28 cellular contexts compared by ENCODE assay signal in genomic region chr15:67738056-67738455, GRCh38.
"Had no signal": no experiment of that assay in that cellular context is flagged by ENCODE, and none has a peak within 500 bp of the region (broad histone marks: within the 10 kb centered on the region; RNA-seq: fewer than 3 reads in every experiment).

No MANE protein-coding gene starts in this region.

- ATAC-seq: naive thymus-derived CD4-positive, alpha-beta T cell; psoas muscle; right cardiac atrium; stimulated activated effector memory CD8-positive, alpha-beta T cell treated with anti-CD3 and anti-CD28 coated beads, Interleukin-12 subunit alpha, Interleukin-12 subunit beta, amount 100 ng/mL, for 72 hours; stimulated activated naive B cell treated with anti-CD40 and anti-IgM and Interleukin-4, amounts not matched to agents 10 μg/mL and 1 μg/mL and 100 μg/mL, for 72 hours; upper lobe of right lung had no signal

- FAIRE-seq: small intestine had no signal

- H2AFZ ChIP-seq: neural progenitor cell, parathyroid adenoma had no signal

- H3K9ac ChIP-seq: neural progenitor cell, parathyroid adenoma had no signal

- DNase-seq: naive thymus-derived CD4-positive, alpha-beta T cell; natural killer cell; occipital lobe; ovary; posterior cingulate gyrus; psoas muscle; right cardiac atrium; right lobe of liver; sigmoid colon; small intestine; stimulated activated CD4-positive, alpha-beta T cell treated with anti-CD3 and anti-CD28 coated beads, Interleukin-15, amount 100 ng/mL, for 24 hours; stimulated activated CD4-positive, alpha-beta T cell treated with anti-CD3 and anti-CD28 coated beads, Interleukin-2, amount 100 ng/mL, for 24 hours; stimulated activated CD4-positive, alpha-beta T cell treated with anti-CD3 and anti-CD28 coated beads, Interleukin-2, amount 100 ng/mL, for 48 hours; stimulated activated CD4-positive, alpha-beta T cell treated with anti-CD3 and anti-CD28 coated beads, Interleukin-4, amount 100 ng/mL, for 24 hours; stimulated activated naive B cell treated with anti-CD40 and anti-IgM and Interleukin-4, amounts not matched to agents 10 μg/mL and 1 μg/mL and 100 μg/mL, for 72 hours; stimulated activated naive CD4-positive, alpha-beta T cell treated with Interleukin-2 at 50 U/mL for 16 hours; stomach; trophoblast cell; upper lobe of right lung; uterus had no signal

- H3K36me3 Mint-ChIP-seq: natural killer cell; stimulated activated effector memory CD8-positive, alpha-beta T cell treated with anti-CD3 and anti-CD28 coated beads, Interleukin-12 subunit alpha, Interleukin-12 subunit beta, amount 100 ng/mL, for 72 hours had no signal

- H3K79me2 ChIP-seq: parathyroid adenoma had no signal

- H3K9me3 ChIP-seq: ovary, psoas muscle, right lobe of liver, sigmoid colon, stomach, thoracic aorta, tibial nerve, upper lobe of right lung, uterus had no signal

- H3K4me3 ChIP-seq: neural progenitor cell, ovary, psoas muscle, right lobe of liver, sigmoid colon, stomach, thoracic aorta, tibial nerve, upper lobe of right lung, uterus had no signal

- H3K4me2 ChIP-seq: neural progenitor cell had no signal

- H3K9me3 Mint-ChIP-seq: naive thymus-derived CD4-positive, alpha-beta T cell; natural killer cell; nephron; neural progenitor cell; stimulated activated effector memory CD8-positive, alpha-beta T cell treated with anti-CD3 and anti-CD28 coated beads, Interleukin-12 subunit alpha, Interleukin-12 subunit beta, amount 100 ng/mL, for 72 hours; stimulated activated naive B cell treated with anti-CD40 and anti-IgM and Interleukin-4, amounts not matched to agents 10 μg/mL and 1 μg/mL and 100 μg/mL, for 72 hours; stimulated activated naive CD8-positive, alpha-beta T cell treated with anti-CD3 and anti-CD28 coated beads, Interleukin-15, Interleukin-2, amounts not matched to agents 100 ng/mL and 50 ng/mL, for 24 hours had no signal

- H3K27me3 ChIP-seq: neural progenitor cell, ovary, right lobe of liver, sigmoid colon, stomach, tibial nerve, upper lobe of right lung, uterus had no signal

- H3K4me1 Mint-ChIP-seq: nephron had no signal

- H3K36me3 ChIP-seq: neural progenitor cell, ovary, right lobe of liver, sigmoid colon, stomach, thoracic aorta, upper lobe of right lung, uterus had no signal

- H3K4me1 ChIP-seq: parathyroid adenoma, psoas muscle, sigmoid colon, tibial nerve, upper lobe of right lung, uterus had no signal

- H3K4me3 Mint-ChIP-seq: naive thymus-derived CD4-positive, alpha-beta T cell; natural killer cell; nephron; neural progenitor cell; stimulated activated effector memory CD8-positive, alpha-beta T cell treated with anti-CD3 and anti-CD28 coated beads, Interleukin-12 subunit alpha, Interleukin-12 subunit beta, amount 100 ng/mL, for 72 hours; stimulated activated naive B cell treated with anti-CD40 and anti-IgM and Interleukin-4, amounts not matched to agents 10 μg/mL and 1 μg/mL and 100 μg/mL, for 72 hours; stimulated activated naive CD8-positive, alpha-beta T cell treated with anti-CD3 and anti-CD28 coated beads, Interleukin-15, Interleukin-2, amounts not matched to agents 100 ng/mL and 50 ng/mL, for 24 hours had no signal

- H3K27me3 Mint-ChIP-seq: naive thymus-derived CD4-positive, alpha-beta T cell; progenitor cell of endocrine pancreas; stimulated activated naive B cell treated with anti-CD40 and anti-IgM and Interleukin-4, amounts not matched to agents 10 μg/mL and 1 μg/mL and 100 μg/mL, for 72 hours; stimulated activated naive CD8-positive, alpha-beta T cell treated with anti-CD3 and anti-CD28 coated beads, Interleukin-15, Interleukin-2, amounts not matched to agents 100 ng/mL and 50 ng/mL, for 24 hours had no signal

- H3K27ac Mint-ChIP-seq: naive thymus-derived CD4-positive, alpha-beta T cell; natural killer cell; nephron; neural progenitor cell; progenitor cell of endocrine pancreas; stimulated activated effector memory CD8-positive, alpha-beta T cell treated with anti-CD3 and anti-CD28 coated beads, Interleukin-12 subunit alpha, Interleukin-12 subunit beta, amount 100 ng/mL, for 72 hours; stimulated activated naive B cell treated with anti-CD40 and anti-IgM and Interleukin-4, amounts not matched to agents 10 μg/mL and 1 μg/mL and 100 μg/mL, for 72 hours; stimulated activated naive CD8-positive, alpha-beta T cell treated with anti-CD3 and anti-CD28 coated beads, Interleukin-15, Interleukin-2, amounts not matched to agents 100 ng/mL and 50 ng/mL, for 24 hours had no signal

- H3K27ac ChIP-seq: neural progenitor cell, ovary, parathyroid adenoma, psoas muscle, right lobe of liver, sigmoid colon, stomach, thoracic aorta, tibial nerve, upper lobe of right lung, uterus had no signal
